8 cellular contexts compared by ENCODE assay signal in the genomic region with DNA sequence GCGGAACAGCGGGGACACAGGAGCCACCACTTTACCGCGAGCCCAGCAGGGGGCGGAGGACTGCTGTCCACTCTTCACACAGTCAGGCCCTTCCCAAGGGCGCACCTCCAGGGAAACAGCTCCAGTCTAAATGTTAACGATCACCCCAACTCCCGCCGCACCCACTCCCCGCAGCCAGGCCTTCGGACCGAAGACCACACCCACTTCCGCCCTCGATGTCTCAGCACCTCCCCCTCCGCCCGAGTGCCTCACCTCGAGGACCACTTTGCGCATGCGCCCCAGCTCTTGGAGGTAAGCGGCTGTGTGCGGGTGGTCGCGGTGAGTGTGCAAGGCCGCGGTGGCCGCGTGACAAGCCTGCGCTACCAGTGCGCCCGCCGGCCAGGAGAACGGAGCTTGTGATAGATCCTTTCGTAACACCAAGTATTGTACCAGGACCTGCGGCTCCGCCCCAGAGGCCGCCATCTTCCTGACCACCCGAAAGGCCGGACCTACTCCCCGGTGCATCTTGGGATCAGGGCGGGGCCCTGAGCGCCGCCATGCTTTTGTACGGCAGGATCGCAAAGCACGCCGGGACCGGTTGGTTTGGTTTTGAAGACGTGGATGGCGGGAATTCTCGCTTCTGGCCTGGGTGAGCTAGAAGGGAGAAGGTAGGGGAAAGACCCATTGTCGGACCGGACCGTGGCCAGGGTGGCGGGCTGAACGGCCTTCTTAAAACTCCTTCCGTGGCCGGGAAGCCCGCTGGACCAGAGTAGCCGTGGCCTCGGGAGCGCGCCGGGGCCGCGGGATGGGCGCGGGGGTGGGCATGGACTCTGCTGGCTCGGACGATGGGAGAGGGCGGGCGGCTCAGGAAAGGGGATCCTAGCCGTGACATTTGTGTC. TPM values are rescaled to one million over a fixed set of nuclear protein-coding genes. Genes with fewer than 3 reads are reported as not detected.
DNase-seq lines count a peak whose midpoint lies in the region; ATAC-seq and TF ChIP-seq lines count a peak whose summit lies in the region.

A gene with protein sequence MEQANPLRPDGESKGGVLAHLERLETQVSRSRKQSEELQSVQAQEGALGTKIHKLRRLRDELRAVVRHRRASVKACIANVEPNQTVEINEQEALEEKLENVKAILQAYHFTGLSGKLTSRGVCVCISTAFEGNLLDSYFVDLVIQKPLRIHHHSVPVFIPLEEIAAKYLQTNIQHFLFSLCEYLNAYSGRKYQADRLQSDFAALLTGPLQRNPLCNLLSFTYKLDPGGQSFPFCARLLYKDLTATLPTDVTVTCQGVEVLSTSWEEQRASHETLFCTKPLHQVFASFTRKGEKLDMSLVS (plus strand): TSS at position 552 of the 878 bp plus-strand sequence. CDS start 495 bp downstream, outside the sequence.
A gene with protein sequence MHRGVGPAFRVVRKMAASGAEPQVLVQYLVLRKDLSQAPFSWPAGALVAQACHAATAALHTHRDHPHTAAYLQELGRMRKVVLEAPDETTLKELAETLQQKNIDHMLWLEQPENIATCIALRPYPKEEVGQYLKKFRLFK (minus strand): TSS at position 518 of the 878 bp plus-strand sequence. CDS start 14 bp downstream, at position 504.

- intact Hi-C loops in T-helper 1 cell treated with Interleukin-12 subunit alpha and Interleukin-12 subunit beta and Interleukin-4 antibody, amounts not matched to agents 30 ng/mL and 1 ng/mL, for 36 hours (cut with micrococcal nuclease), result loop anchor here (1.0 to 10.0 kb wide), 14 partner anchors 34 to 1239 kb away; a partner anchor contains a TSS
- intact Hi-C loops in heart right ventricle (cut with DNase I), result loop anchor here in 1 of 10 donors (5.0 kb wide), 1 partner anchor 301 kb away; a partner anchor contains a TSS
- intact Hi-C loops in posterior vena cava (cut with DNase I), result no loop called here

- peak; percentile 96 for DNase-seq in GM13977 (ENCODE audit: low spot score)
- DNase-seq in NCI-H146 treated with DMSO at 0.1 percent for 48 hours (lab: John Stamatoyannopoulos, UW; ENCODE audit: unreplicated experiment), result peak; percentile 95
- DNase-seq in amniotic epithelial cell (ENCODE audit: low read depth), result peak; percentile 94
- peak; percentile 95 to 96 for DNase-seq in heart right ventricle
- peak; percentile 99 for DNase-seq in posterior vena cava (ENCODE audit: low spot score)
- DNase-seq in ureter (ENCODE audit: low spot score), result peak; percentile 95

- H3K27ac ChIP-seq in heart right ventricle, result peak within 1 kb of the TSS; percentile 94 to 100 (median 98)

- peaks cover 0 to 23% (median 14%) of the 10 kb centered on the region in 9 donors for H3K4me1 ChIP-seq in heart right ventricle

- 0 to 1% methylated on average over 72 of the region's 72 CpGs for WGBS in heart right ventricle, 2 donors

- TF ChIP-seq CTCF in GM13977 (IDR thresholded peaks at IDR 0.05; ENCODE audit: extremely low read depth, insufficient read depth, missing control alignments), result peak; percentile 36
- peak; percentile 48 to 77 (median 65) for TF ChIP-seq CTCF in heart right ventricle (IDR thresholded peaks at IDR 0.05)

- peak within 1 kb of the TSS; percentile 55 to 93 (median 75) for H3K4me3 ChIP-seq in heart right ventricle

- peak; percentile 92 for ATAC-seq in HG02884 (IDR thresholded peaks at IDR 0.05; ENCODE audit: unreplicated experiment)
- peak; percentile 99 to 100 (median 99) for ATAC-seq in heart right ventricle

- H3K27me3 ChIP-seq in heart right ventricle, result no peaks in the 10 kb centered on the region

- in situ Hi-C loops in GM13977 (cut with MboI; ENCODE audit: low pct_unique_long_range_greater_than_20kb, low sequenced_read_pairs, unreplicated experiment), result loop anchor here (25.0 kb wide), 1 partner anchor 181 kb away; no protein-coding TSS in a partner anchor

- H3K36me3 ChIP-seq in heart right ventricle, result peaks cover 0 to 21% (median 0%) of the 10 kb centered on the region in 9 donors

- no peaks in the 10 kb centered on the region for H3K9me3 ChIP-seq in heart right ventricle

RNA-seq across cellular contexts. Expression of the first gene that starts in this region (rescaled TPM):
- total RNA-seq in T-helper 1 cell treated with Interleukin-12 subunit alpha and Interleukin-12 subunit beta and Interleukin-4 antibody, amounts not matched to agents 30 ng/mL and 1 ng/mL, for 36 hours, result 39.3 and 41.9 TPM in 2 replicates
- total RNA-seq in heart right ventricle (1 to 10 TPM; 1.5 to 4.6 (median 2.3) TPM), posterior vena cava (1 to 10 TPM; 2.6 to 3.9 TPM), ureter (7.7 TPM)
- polyA plus RNA-seq in heart right ventricle, result 1 to 10 TPM; 1.2 to 1.4 TPM

RNA-seq across cellular contexts. Expression of the second gene that starts in this region (rescaled TPM):
- total RNA-seq in T-helper 1 cell treated with Interleukin-12 subunit alpha and Interleukin-12 subunit beta and Interleukin-4 antibody, amounts not matched to agents 30 ng/mL and 1 ng/mL, for 36 hours, result 24.0 and 25.0 TPM in 2 replicates
- total RNA-seq in heart right ventricle (10 to 100 TPM; 23.8 to 38.8 (median 32.3) TPM), posterior vena cava (10 to 100 TPM; 13.7 to 14.2 TPM), ureter (38.4 TPM)
- 10 to 100 TPM; 19.6 to 20.4 TPM for polyA plus RNA-seq in heart right ventricle

Comparison
In these comparisons a context has a peak if more than half of its experiments do, and no peak if none do; other contexts are left out.
1. Peak in every context shown above with its lines: DNase-seq, ATAC-seq, H3K4me3 ChIP-seq and H3K27ac ChIP-seq.